ENCODE assay signal across 1 cellular context in genomic region chr17:42536048-42536371, GRCh38.
TF ChIP-seq lines count a peak whose summit lies in the region.

Gene NAGLU (plus strand): TSS chr17:42536241. CDS start chr17:42536273, 32 bp downstream.

TF ChIP-seq in HepG2, 621 proteins besides CTCF, POLR2A, EP300 and RAD21 (continued from another document and continues in another):
- TF ChIP-seq NCOA2 (CRISPR knock-in tag; IDR thresholded peaks at IDR 0.05), result no peak
- TF ChIP-seq ZBTB34 (CRISPR knock-in tag; IDR thresholded peaks at IDR 0.05), result no peak
- no peak; the same call in 1 of the 2 replicates for TF ChIP-seq FOXO1 (CRISPR knock-in tag; IDR thresholded peaks at IDR 0.05)
- no peak for TF ChIP-seq ZBTB4 (CRISPR knock-in tag; IDR thresholded peaks at IDR 0.05; ENCODE audit: borderline replicate concordance)
- peak; percentile 92 for TF ChIP-seq PATZ1 (CRISPR knock-in tag; IDR thresholded peaks at IDR 0.05)
- TF ChIP-seq ZNF598 (CRISPR knock-in tag; IDR thresholded peaks at IDR 0.05; ENCODE audit: borderline replicate concordance), result no peak
- TF ChIP-seq ZNF430 (CRISPR knock-in tag; IDR thresholded peaks at IDR 0.05), result peak; percentile 94
- no peak for TF ChIP-seq POGZ (CRISPR knock-in tag; IDR thresholded peaks at IDR 0.05)
- no peak for TF ChIP-seq ZNF773 (CRISPR knock-in tag; IDR thresholded peaks at IDR 0.05; ENCODE audit: borderline replicate concordance)
- TF ChIP-seq ZFAT (CRISPR knock-in tag; conservative IDR thresholded peaks at IDR 0.05), result no peak
- TF ChIP-seq ZNF740 (CRISPR knock-in tag; IDR thresholded peaks at IDR 0.05), result no peak
- 0 out of 2 replicates have a peak, but pooled peaks have one; percentile 46 for TF ChIP-seq AHDC1 (CRISPR knock-in tag; IDR thresholded peaks at IDR 0.05; ENCODE audit: borderline replicate concordance)
- TF ChIP-seq ZBTB43 (CRISPR knock-in tag; conservative IDR thresholded peaks at IDR 0.05), result peak; percentile 89
- peak; percentile 69; the same call in 1 of the 2 replicates for TF ChIP-seq TAF1 (CRISPR knock-in tag; IDR thresholded peaks at IDR 0.05)
- TF ChIP-seq SNRNP70 (IDR thresholded peaks at IDR 0.05; ENCODE audit: low read depth, low read length), result no peak
- no peak for TF ChIP-seq SRSF4 (IDR thresholded peaks at IDR 0.05; ENCODE audit: low read depth, low read length, poor library complexity, severe bottlenecking)
- peak; percentile 61; the same call in 1 of the 2 replicates for TF ChIP-seq DNMT1 (CRISPR knock-in tag; IDR thresholded peaks at IDR 0.05)
- TF ChIP-seq ZNF30 (CRISPR knock-in tag; IDR thresholded peaks at IDR 0.05), result no peak
- peak; percentile 94; the same call in 1 of the 2 replicates for TF ChIP-seq ZFP82 (CRISPR knock-in tag; IDR thresholded peaks at IDR 0.05; ENCODE audit: borderline replicate concordance)
- TF ChIP-seq DMTF1 (CRISPR knock-in tag; IDR thresholded peaks at IDR 0.05), result 0 out of 2 replicates have a peak, but pooled peaks have one; percentile 6
- no peak for TF ChIP-seq ZNF362 (CRISPR knock-in tag; IDR thresholded peaks at IDR 0.05; ENCODE audit: borderline replicate concordance)
- TF ChIP-seq SALL1 (CRISPR knock-in tag; IDR thresholded peaks at IDR 0.05), result peak; percentile 65
- TF ChIP-seq ZNF280D (CRISPR knock-in tag; IDR thresholded peaks at IDR 0.05), result 0 out of 2 replicates have a peak, but pooled peaks have one; percentile 1
- TF ChIP-seq ZNF24 (IDR thresholded peaks at IDR 0.05), result no peak
- no peak; the same call in 1 of the 2 replicates for TF ChIP-seq ZNF329 (CRISPR knock-in tag; IDR thresholded peaks at IDR 0.05; ENCODE audit: low read depth)
- TF ChIP-seq U2AF2 (IDR thresholded peaks at IDR 0.05; ENCODE audit: low read depth, low read length), result no peak
- TF ChIP-seq THAP8 (CRISPR knock-in tag; IDR thresholded peaks at IDR 0.05; ENCODE audit: borderline replicate concordance), result no peak
- 0 out of 2 replicates have a peak, but pooled peaks have one; percentile 87 for TF ChIP-seq ZNF552 (CRISPR knock-in tag; IDR thresholded peaks at IDR 0.05; ENCODE audit: borderline replicate concordance)
- no peak for TF ChIP-seq ZFY (CRISPR knock-in tag; IDR thresholded peaks at IDR 0.05)
- TF ChIP-seq CSRNP1 (CRISPR knock-in tag; IDR thresholded peaks at IDR 0.05), result no peak
